34 cellular contexts compared by ENCODE assay signal in the genomic region with DNA sequence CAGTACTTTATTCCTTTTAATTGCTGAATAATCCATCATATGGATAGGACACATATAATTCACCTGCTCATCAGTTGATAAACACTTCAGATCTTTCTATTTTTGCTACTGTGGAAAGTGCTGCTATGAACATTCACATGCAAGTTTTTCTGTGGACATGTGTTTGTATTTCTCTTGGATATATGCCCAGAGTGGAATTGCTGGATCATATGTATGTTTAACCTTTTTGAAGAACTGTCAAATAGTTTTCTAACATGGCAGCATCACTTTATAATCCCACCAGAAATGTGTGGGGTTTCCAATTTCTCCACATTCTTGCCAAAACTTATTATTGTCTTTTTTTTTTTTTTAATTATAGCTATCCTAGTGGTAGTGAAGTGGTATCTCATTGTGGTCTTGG. TPM values are rescaled to one million over a fixed set of nuclear protein-coding genes. Genes with fewer than 3 reads are reported as not detected.
"Had no signal": no experiment of that assay in that cellular context is flagged by ENCODE, and none has a peak within 500 bp of the region (broad histone marks: within the 10 kb centered on the region; RNA-seq: fewer than 3 reads in every experiment).

No MANE protein-coding gene starts in this region.

- H3K27me3 ChIP-seq: left lung, neural progenitor cell, right atrium auricular region, transverse colon, vagina had no signal

- H3K9ac ChIP-seq: neural progenitor cell, parathyroid adenoma had no signal

- H3K4me1 ChIP-seq: foreskin keratinocyte, gastroesophageal sphincter, heart left ventricle, left lung, neural progenitor cell, parathyroid adenoma, right atrium auricular region, suprapubic skin, transverse colon, vagina had no signal

- H3K9me3 ChIP-seq: gastroesophageal sphincter, heart left ventricle, left lung, right atrium auricular region, suprapubic skin, transverse colon, vagina had no signal

- H3K36me3 ChIP-seq: gastroesophageal sphincter, heart left ventricle, neural progenitor cell, right atrium auricular region, suprapubic skin, transverse colon, vagina had no signal

- H3K79me2 ChIP-seq: hepatocyte, parathyroid adenoma had no signal

- DNase-seq: cortex of kidney; dorsolateral prefrontal cortex; effector CD4-positive, alpha-beta T cell; foreskin keratinocyte; heart left ventricle; left cardiac atrium; left lung; mesenchymal stem cell; naive thymus-derived CD4-positive, alpha-beta T cell; stimulated activated CD4-positive, alpha-beta T cell treated with anti-CD3 and anti-CD28 coated beads, Interleukin-12 subunit alpha, Interleukin-12 subunit beta, amount 100 ng/mL, for 4 hours; stimulated activated CD4-positive, alpha-beta T cell treated with anti-CD3 and anti-CD28 coated beads, Interleukin-1b, Interleukin-23, amount 100 ng/mL, for 48 hours; stimulated activated CD4-positive, alpha-beta T cell treated with anti-CD3 and anti-CD28 coated beads, Interleukin-4, amount 100 ng/mL, for 1 hour; stimulated activated CD8-positive, alpha-beta memory T cell treated with anti-CD3 and anti-CD28 coated beads, Interleukin-4, amount 100 ng/mL, for 48 hours; stimulated activated naive CD4-positive, alpha-beta T cell; stimulated activated naive CD8-positive, alpha-beta T cell treated with anti-CD3 and anti-CD28 coated beads, Interleukin-15, amount 100 ng/mL, for 72 hours; transverse colon had no signal

- H3K4me3 ChIP-seq: dorsolateral prefrontal cortex, gastroesophageal sphincter, heart left ventricle, hepatocyte, left lung, neural progenitor cell, right atrium auricular region, smooth muscle cell, suprapubic skin, transverse colon, vagina had no signal

- H2AFZ ChIP-seq: hepatocyte, neural progenitor cell, parathyroid adenoma had no signal

- H3K4me2 ChIP-seq: hepatocyte, neural progenitor cell, smooth muscle cell had no signal

- H3K27ac ChIP-seq: dorsolateral prefrontal cortex, epithelial cell of prostate, foreskin keratinocyte, gastroesophageal sphincter, heart left ventricle, hepatocyte, left lung, neural progenitor cell, parathyroid adenoma, right atrium auricular region, suprapubic skin, transverse colon, vagina had no signal

- ATAC-seq: esophagus mucosa; foreskin keratinocyte; gastroesophageal sphincter; heart left ventricle; left cardiac atrium; left lung; naive thymus-derived CD4-positive, alpha-beta T cell; sciatic nerve; stimulated activated naive CD8-positive, alpha-beta T cell treated with anti-CD3 and anti-CD28 coated beads, Interleukin-15, amount 100 ng/mL, for 72 hours had no signal

RNA-seq across cellular contexts. Expression of a gene that starts 15.1 kb away (rescaled TPM):
- total RNA-seq: esophagus mucosa; foreskin keratinocyte; heart left ventricle; kidney epithelial cell; left cardiac atrium; left lung; lower leg skin; lung microvascular endothelial cell; mesothelial cell of epicardium; naive thymus-derived CD4-positive, alpha-beta T cell; osteoblast; progenitor cell of endocrine pancreas; right atrium auricular region; sciatic nerve; smooth muscle cell; suprapubic skin; ureter; vagina had no signal
- polyA plus RNA-seq: foreskin keratinocyte; heart left ventricle; hepatocyte; naive thymus-derived CD4-positive, alpha-beta T cell; smooth muscle cell had no signal
